ENCODE assay signal across 9 cellular contexts in genomic region chr1:228165372-228166169, GRCh38. TPM values are rescaled to one million over a fixed set of nuclear protein-coding genes. Genes with fewer than 3 reads are reported as not detected.
A peak's percentile ranks its signal among the peaks of the same experiment; 100 is the strongest.
DNase-seq lines count a peak whose midpoint lies in the region; ATAC-seq, FAIRE-seq and TF ChIP-seq lines count a peak whose summit lies in the region.
"Had no signal": no experiment of that assay in that cellular context is flagged by ENCODE, and none has a peak within 500 bp of the region (broad histone marks: within the 10 kb centered on the region; RNA-seq: fewer than 3 reads in every experiment).

TSS of gene IBA57 (plus strand) at chr1:228165804. CDS start at chr1:228165817, 13 bp downstream.

- no peaks in the 10 kb centered on the region for H3K9me3 ChIP-seq in keratinocyte (ENCODE audit: control insufficient read depth, low read depth, low read length)

- peaks cover 42% of the 10 kb centered on the region for H3K4me1 Mint-ChIP-seq in central memory CD8-positive, alpha-beta T cell

- H3K4me3 ChIP-seq in AG10803 (ENCODE audit: low read length): peak within 1 kb of the TSS; percentile 83
- H3K4me3 ChIP-seq in keratinocyte (ENCODE audit: control insufficient read depth in 2 of 3, extremely low read depth in 1 of 3, insufficient read depth in 2 of 3, low read depth in 1 of 3, low read length in 3 of 3): peak within 1 kb of the TSS; percentile 64 to 78 (median 76)

- DNase-seq in AG10803 (ENCODE audit: low read depth) (peak; percentile 99), NCI-H345 (lab: John Stamatoyannopoulos, UW) (peak; percentile 99), keratinocyte (ENCODE audit: low read depth, low spot score) (peak; percentile 90)
- peak; percentile 98 for DNase-seq in activated CD4-positive, CD25-positive, alpha-beta regulatory T cell treated with anti-CD3 and anti-CD28 coated beads, Interleukin-2, amount 50 U/mL, for 16 hours (ENCODE audit: low read depth, low spot score)
- DNase-seq in central memory CD8-positive, alpha-beta T cell (ENCODE audit: low spot score in 2 of 2): peak; percentile 99
- DNase-seq in stimulated activated CD4-positive, alpha-beta T cell treated with anti-CD3 and anti-CD28 coated beads, Interleukin-15, amount 100 ng/mL, for 1 hour (ENCODE audit: low read depth in 1 of 2, low spot score in 1 of 2): peak; percentile 99 to 100

- dilution Hi-C loops in keratinocyte (cut with MboI; ENCODE audit: extremely low pct_ligation_motif_present, low sequenced_read_pairs): no loop called here

- no peaks in the 10 kb centered on the region for H3K27me3 Mint-ChIP-seq in central memory CD8-positive, alpha-beta T cell

- H3K27ac ChIP-seq in keratinocyte (ENCODE audit: control insufficient read depth, insufficient read depth, low read length): peak within 1 kb of the TSS; percentile 92

- H3K27me3 ChIP-seq in keratinocyte (ENCODE audit: control insufficient read depth, extremely low read depth, insufficient read depth, low read length): no peaks in the 10 kb centered on the region

- H2AFZ ChIP-seq in keratinocyte (ENCODE audit: control insufficient read depth, low read length): peak within 1 kb of the TSS; percentile 69

- H3K4me2 ChIP-seq in keratinocyte (ENCODE audit: control insufficient read depth, extremely low read depth, insufficient read depth, low read depth, low read length): peak within 1 kb of the TSS; percentile 91

- peak; percentile 51 for FAIRE-seq in keratinocyte (lab: Jason Lieb, UNC)
- FAIRE-seq: endometrium had no signal

- H3K4me3 Mint-ChIP-seq in central memory CD8-positive, alpha-beta T cell: peak within 1 kb of the TSS; percentile 82

- peaks cover 23% of the 10 kb centered on the region for H3K36me3 Mint-ChIP-seq in central memory CD8-positive, alpha-beta T cell (ENCODE audit: insufficient read depth)

- peak within 1 kb of the TSS; percentile 95 for H3K27ac Mint-ChIP-seq in central memory CD8-positive, alpha-beta T cell (ENCODE audit: low read depth)

- H3K36me3 ChIP-seq in keratinocyte (ENCODE audit: control insufficient read depth in 2 of 2, extremely low read depth in 1 of 2, insufficient read depth in 2 of 2, low read length in 2 of 2): no peaks in the 10 kb centered on the region

- H3K79me2 ChIP-seq in keratinocyte (ENCODE audit: control insufficient read depth, insufficient read depth, low read length): peaks cover 25% of the 10 kb centered on the region

- H3K9me1 ChIP-seq in keratinocyte (ENCODE audit: control insufficient read depth, extremely low read depth, insufficient read depth, low read length): no peaks in the 10 kb centered on the region

- peak within 1 kb of the TSS; percentile 91 for H3K9ac ChIP-seq in keratinocyte (ENCODE audit: control insufficient read depth, extremely low read depth, insufficient read depth, low read length)

- peak; percentile 70 for TF ChIP-seq CTCF in AG10803 (conservative IDR thresholded peaks at IDR 0.05; ENCODE audit: low read length)
- peak in 2 of 3 experiments; percentile 36 to 92 for TF ChIP-seq CTCF in keratinocyte (optimal IDR thresholded peaks at IDR 0.05 in 1 of 3, IDR thresholded peaks at IDR 0.05 in 1 of 3, conservative IDR thresholded peaks at IDR 0.05 in 1 of 3; ENCODE audit: extremely low read depth in 1 of 3, insufficient read depth in 2 of 3, low read length in 3 of 3)

- H4K20me1 ChIP-seq in keratinocyte (ENCODE audit: control insufficient read depth, extremely low read depth, insufficient read depth, low read length): no peaks in the 10 kb centered on the region

- H3K4me1 ChIP-seq in keratinocyte (ENCODE audit: control insufficient read depth, extremely low read depth, insufficient read depth, low read length): peaks cover 43% of the 10 kb centered on the region

- ATAC-seq in GM19023 (IDR thresholded peaks at IDR 0.05; ENCODE audit: unreplicated experiment) (peak; percentile 80), HG03280 (IDR thresholded peaks at IDR 0.05; ENCODE audit: unreplicated experiment) (peak; percentile 85)
- peak; percentile 81 for ATAC-seq in central memory CD8-positive, alpha-beta T cell (replicated peaks; ENCODE audit: extremely low read depth, poor library complexity, severe bottlenecking)

- no peaks in the 10 kb centered on the region for H3K9me3 Mint-ChIP-seq in central memory CD8-positive, alpha-beta T cell

RNA-seq across cellular contexts. Expression of gene IBA57, which starts in this region (rescaled TPM):
- polyA plus RNA-seq in keratinocyte: 1.5 to 3.4 TPM (median 2.8 TPM) in 3 replicates
- polyA plus RNA-seq in keratinocyte (2011; ENCODE audit: low read depth): 0.85 TPM
- polyA plus RNA-seq in keratinocyte (2011; cell fraction: cytosol; rRNA removed): 1.3 and 2.7 TPM in 2 replicates
- polyA plus RNA-seq in keratinocyte (2011; cell fraction: nucleus; rRNA removed): 3.7 and 5.4 TPM in 2 replicates
- 1.3 and 3.6 TPM in 2 replicates for polyA plus RNA-seq in keratinocyte (2012; ENCODE audit: low replicate concordance)
- polyA minus RNA-seq in keratinocyte: 1.6 to 3.0 TPM (median 1.9 TPM) in 3 replicates
- polyA minus RNA-seq in keratinocyte (2011; cell fraction: cytosol; rRNA and poly(A)+ RNA removed): 1.9 TPM
- 3.6 and 3.9 TPM in 2 replicates for polyA minus RNA-seq in keratinocyte (2011; cell fraction: nucleus; rRNA and poly(A)+ RNA removed)

Comparison
In these comparisons a context has a peak if more than half of its experiments do, and no peak if none do; other contexts are left out.
1. Peak in every context shown above with its lines: DNase-seq, ATAC-seq, H3K4me3 ChIP-seq and H3K27ac ChIP-seq.